Comparison of ENCODE assay signal across 23 cellular contexts in the genomic region with DNA sequence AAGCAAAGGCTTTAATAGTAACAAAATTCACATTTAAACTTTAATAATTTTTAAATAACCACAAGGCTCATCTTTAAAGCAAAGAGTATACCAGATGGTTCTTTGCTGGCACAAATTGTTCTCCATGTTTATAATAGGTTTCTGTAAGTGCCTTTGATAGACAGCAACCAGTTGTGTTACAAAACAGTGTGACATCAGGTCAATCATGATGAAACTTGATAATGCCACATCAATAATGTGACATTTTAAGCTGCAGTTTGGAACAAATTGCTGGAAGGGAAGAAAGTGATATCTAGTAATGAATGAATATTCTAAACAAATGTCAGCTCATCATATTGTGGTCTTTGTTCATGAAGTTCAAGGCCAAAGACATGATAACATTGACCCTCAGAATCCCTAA.
"Had no signal": no experiment of that assay in that cellular context is flagged by ENCODE, and none has a peak within 500 bp of the region (broad histone marks: within the 10 kb centered on the region; RNA-seq: fewer than 3 reads in every experiment).

No MANE protein-coding gene starts in this region.

- H3K36me3 ChIP-seq: stomach, suprapubic skin, thoracic aorta, thyroid gland, tibial artery, tibial nerve, transverse colon, upper lobe of left lung, upper lobe of right lung, uterus, vagina had no signal

- H3K27me3 ChIP-seq: stomach, suprapubic skin, testis, thyroid gland, tibial artery, tibial nerve, transverse colon, upper lobe of left lung, upper lobe of right lung, uterus, vagina had no signal

- DNase-seq: stimulated activated CD4-positive, alpha-beta T cell treated with anti-CD3 and anti-CD28 coated beads, Interleukin-4, amount 100 ng/mL, for 1 hour; stimulated activated CD4-positive, alpha-beta T cell treated with anti-CD3 and anti-CD28 coated beads, Interleukin-4, amount 100 ng/mL, for 24 hours; stimulated activated CD4-positive, alpha-beta T cell treated with anti-CD3 and anti-CD28 coated beads, Interleukin-4, amount 100 ng/mL, for 4 hours; stimulated activated CD8-positive, alpha-beta memory T cell treated with anti-CD3 and anti-CD28 coated beads, Interleukin-4, amount 100 ng/mL, for 48 hours; stimulated activated naive B cell treated with anti-CD40 and anti-IgM and Interleukin-4, amounts not matched to agents 10 μg/mL and 1 μg/mL and 100 μg/mL, for 72 hours; stimulated activated naive CD4-positive, alpha-beta T cell; stimulated activated naive CD4-positive, alpha-beta T cell treated with Interleukin-2 at 50 U/mL for 16 hours; stimulated activated naive CD8-positive, alpha-beta T cell treated with anti-CD3 and anti-CD28 coated beads, Interleukin-15, amount 100 ng/mL, for 72 hours; stimulated activated naive CD8-positive, alpha-beta T cell treated with anti-CD3 and anti-CD28 coated beads, Interleukin-15, Interleukin-2, amounts not matched to agents 100 U/mL and 50 U/mL, for 24 hours; stomach; substantia nigra; testis; thyroid gland; tibial artery; transverse colon; trophoblast cell; upper lobe of left lung; upper lobe of right lung; uterus had no signal

- H3K9me3 ChIP-seq: stomach, suprapubic skin, testis, thoracic aorta, thyroid gland, tibial artery, tibial nerve, transverse colon, upper lobe of left lung, upper lobe of right lung, uterus, vagina had no signal

- H3K4me3 ChIP-seq: stomach, suprapubic skin, testis, thoracic aorta, thyroid gland, tibial artery, tibial nerve, transverse colon, upper lobe of left lung, upper lobe of right lung, uterus, vagina had no signal

- H3K27ac ChIP-seq: stomach, suprapubic skin, testis, thoracic aorta, thyroid gland, tibial artery, transverse colon, upper lobe of left lung, upper lobe of right lung, uterus, vagina had no signal
